Comparison of ENCODE assay signal across 1 cellular context in genomic region chr13:41457589-41458186, GRCh38.
TF ChIP-seq lines count a peak whose summit lies in the region.

No MANE protein-coding gene starts in this region.

TF ChIP-seq in H1, 55 proteins besides CTCF, POLR2A, EP300 and RAD21 (continued from another document):
- TF ChIP-seq, protein P1, sequence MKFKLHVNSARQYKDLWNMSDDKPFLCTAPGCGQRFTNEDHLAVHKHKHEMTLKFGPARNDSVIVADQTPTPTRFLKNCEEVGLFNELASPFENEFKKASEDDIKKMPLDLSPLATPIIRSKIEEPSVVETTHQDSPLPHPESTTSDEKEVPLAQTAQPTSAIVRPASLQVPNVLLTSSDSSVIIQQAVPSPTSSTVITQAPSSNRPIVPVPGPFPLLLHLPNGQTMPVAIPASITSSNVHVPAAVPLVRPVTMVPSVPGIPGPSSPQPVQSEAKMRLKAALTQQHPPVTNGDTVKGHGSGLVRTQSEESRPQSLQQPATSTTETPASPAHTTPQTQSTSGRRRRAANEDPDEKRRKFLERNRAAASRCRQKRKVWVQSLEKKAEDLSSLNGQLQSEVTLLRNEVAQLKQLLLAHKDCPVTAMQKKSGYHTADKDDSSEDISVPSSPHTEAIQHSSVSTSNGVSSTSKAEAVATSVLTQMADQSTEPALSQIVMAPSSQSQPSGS (IDR thresholded peaks at IDR 0.05; ENCODE audit: low read length) = no peak
- no peak for TF ChIP-seq CHD2 (IDR thresholded peaks at IDR 0.05; ENCODE audit: low read length)
- TF ChIP-seq CHD7 (IDR thresholded peaks at IDR 0.05; ENCODE audit: insufficient replicate concordance, low read length) = no peak
- TF ChIP-seq CHD1 (IDR thresholded peaks at IDR 0.05; ENCODE audit: low read depth, low read length) = no peak
- TF ChIP-seq HDAC2 (IDR thresholded peaks at IDR 0.05; ENCODE audit: borderline replicate concordance in 1 of 2, low read depth in 2 of 2, low read length in 2 of 2) = peak in 1 of 2 experiments; percentile 55; a peak in 1 of 4 replicates
- no peak for TF ChIP-seq CTBP2 (IDR thresholded peaks at IDR 0.05; ENCODE audit: borderline replicate concordance, insufficient read depth, insufficient read length, low read length)
- no peak for TF ChIP-seq CREB1 (IDR thresholded peaks at IDR 0.05)
- no peak for TF ChIP-seq FOSL1 (IDR thresholded peaks at IDR 0.05; ENCODE audit: insufficient read depth, low read depth, low read length)
- no peak for TF ChIP-seq ZNF274 (IDR thresholded peaks at IDR 0.05; ENCODE audit: borderline replicate concordance, extremely low read depth, low read length)
- no peak for TF ChIP-seq MAX (IDR thresholded peaks at IDR 0.05)
- no peak for TF ChIP-seq SP2 (IDR thresholded peaks at IDR 0.05; ENCODE audit: low read length)
- no peak; the same call in 1 of the 2 replicates for TF ChIP-seq SUZ12 (IDR thresholded peaks at IDR 0.05; ENCODE audit: low read length)
- TF ChIP-seq RNF2 (IDR thresholded peaks at IDR 0.05; ENCODE audit: borderline replicate concordance, low read depth, low read length, missing control alignments, poor library complexity, severe bottlenecking) = no peak
- TF ChIP-seq KDM4A (IDR thresholded peaks at IDR 0.05; ENCODE audit: low read depth, low read length, severe bottlenecking) = peak; percentile 69
- no peak for TF ChIP-seq HDAC6 (IDR thresholded peaks at IDR 0.05; ENCODE audit: low read depth, low read length)
- TF ChIP-seq SP1 (IDR thresholded peaks at IDR 0.05; ENCODE audit: low read depth, low read length) = no peak
- TF ChIP-seq ASH2L (IDR thresholded peaks at IDR 0.05; ENCODE audit: low read length) = no peak
- TF ChIP-seq POU5F1 (IDR thresholded peaks at IDR 0.05; ENCODE audit: low read depth, low read length) = no peak
- no peak for TF ChIP-seq GABPA (IDR thresholded peaks at IDR 0.05; ENCODE audit: borderline replicate concordance, insufficient read depth, low read length)
- no peak for TF ChIP-seq YY1 (IDR thresholded peaks at IDR 0.05; ENCODE audit: low read depth, low read length)
- TF ChIP-seq TEAD4 (IDR thresholded peaks at IDR 0.05; ENCODE audit: low read depth, low read length) = no peak
- TF ChIP-seq SIRT6 (IDR thresholded peaks at IDR 0.05; ENCODE audit: low read length) = no peak
- no peak for TF ChIP-seq CBX5 (IDR thresholded peaks at IDR 0.05; ENCODE audit: low read depth, low read length)
- TF ChIP-seq RBBP5 (IDR thresholded peaks at IDR 0.05; ENCODE audit: borderline replicate concordance, low read depth, low read length) = no peak; the same call in 1 of the 2 replicates
- no peak for TF ChIP-seq MAFK (IDR thresholded peaks at IDR 0.05; ENCODE audit: low read depth, low read length)
- TF ChIP-seq GTF2F1 (IDR thresholded peaks at IDR 0.05; ENCODE audit: borderline replicate concordance, low read depth, low read length) = no peak
- TF ChIP-seq RXRA (IDR thresholded peaks at IDR 0.05; ENCODE audit: insufficient read depth, low read depth, low read length) = no peak
